ENCODE assay signal across 10 cellular contexts in genomic region chr3:182947892-182948291, GRCh38. TPM values are rescaled to one million over a fixed set of nuclear protein-coding genes. Genes with fewer than 3 reads are reported as not detected.
DNase-seq lines count a peak whose midpoint lies in the region; ATAC-seq and TF ChIP-seq lines count a peak whose summit lies in the region.
"Had no signal": no experiment of that assay in that cellular context is flagged by ENCODE, and none has a peak within 500 bp of the region (broad histone marks: within the 10 kb centered on the region; RNA-seq: fewer than 3 reads in every experiment).

No MANE protein-coding gene starts in this region.

- ATAC-seq in left lobe of liver, result peak; percentile 94
- no peak for ATAC-seq in HG03432 (IDR thresholded peaks at IDR 0.05; ENCODE audit: unreplicated experiment)
- ATAC-seq: left cardiac atrium had no signal

- H3K9ac ChIP-seq in smooth muscle cell (ENCODE audit: low read depth), result no peak overlapping the region

- no peak overlapping the region for H3K4me2 ChIP-seq in DOHH2 (ENCODE audit: low read length)
- no peak overlapping the region for H3K4me2 ChIP-seq in smooth muscle cell

- TF ChIP-seq CTCF in DOHH2 (IDR thresholded peaks at IDR 0.05; ENCODE audit: low read depth, low read length, poor library complexity, severe bottlenecking), result peak; percentile 26
- no peak for TF ChIP-seq CTCF in smooth muscle cell (IDR thresholded peaks at IDR 0.05; ENCODE audit: borderline replicate concordance, insufficient read depth, poor library complexity, severe bottlenecking)

- H3K79me2 ChIP-seq in DOHH2 (ENCODE audit: control insufficient read depth, low read length), result no peaks in the 10 kb centered on the region
- H3K79me2 ChIP-seq in smooth muscle cell (ENCODE audit: low read depth), result no peaks in the 10 kb centered on the region

- POLR2A ChIA-PET in HEK293T (lab: Yijun Ruan, JAX), result no interaction called here

- H3F3A ChIP-seq in DOHH2 (ENCODE audit: control insufficient read depth, insufficient read depth) (no peaks in the 10 kb centered on the region), smooth muscle cell (ENCODE audit: low read depth) (no peaks in the 10 kb centered on the region)

- no peaks in the 10 kb centered on the region for H3K27me3 ChIP-seq in DOHH2 (ENCODE audit: control insufficient read depth, low read length)
- H3K27me3 ChIP-seq in smooth muscle cell (ENCODE audit: low read depth), result no peaks in the 10 kb centered on the region

- H2AFZ ChIP-seq in smooth muscle cell (ENCODE audit: low read depth), result no peak overlapping the region

- H3K27ac ChIP-seq in DOHH2 (ENCODE audit: low read depth, low read length) (no peak overlapping the region), smooth muscle cell (ENCODE audit: low read depth) (no peak overlapping the region)

- H3K9me2 ChIP-seq in DOHH2 (replicated peaks; ENCODE audit: control insufficient read depth, low read length), result no peaks in the 10 kb centered on the region

- H3K36me3 ChIP-seq in DOHH2 (ENCODE audit: control insufficient read depth, low read length), result peaks cover 41% of the 10 kb centered on the region
- H3K36me3 ChIP-seq in smooth muscle cell (ENCODE audit: low read depth), result peaks cover 20% of the 10 kb centered on the region

- H4K20me1 ChIP-seq in DOHH2 (ENCODE audit: control insufficient read depth, insufficient read depth, low read depth, low read length) (no peaks in the 10 kb centered on the region), smooth muscle cell (ENCODE audit: low read depth) (no peaks in the 10 kb centered on the region)

- H3K4me1 ChIP-seq in DOHH2 (ENCODE audit: control insufficient read depth, low read length) (peaks cover 19% of the 10 kb centered on the region), smooth muscle cell (ENCODE audit: low read depth) (no peaks in the 10 kb centered on the region)

- H3K9me3 ChIP-seq in DOHH2 (ENCODE audit: control insufficient read depth, insufficient read depth, low read length) (no peaks in the 10 kb centered on the region), smooth muscle cell (replicated peaks; ENCODE audit: low read depth) (no peaks in the 10 kb centered on the region)

- DNase-seq in HEK293T (ENCODE audit: extremely low spot score), result peak; percentile 7
- peak; percentile 11 for DNase-seq in RPMI7951 (ENCODE audit: low read depth)
- no peak for DNase-seq in left lobe of liver (ENCODE audit: low spot score)
- DNase-seq in smooth muscle cell (lab: John Stamatoyannopoulos, UW; ENCODE audit: unreplicated experiment), result no peak
- DNase-seq in NOMO-1 treated with dmso at 0.1 percent for 144 hours (lab: John Stamatoyannopoulos, UW; ENCODE audit: unreplicated experiment), result no peak
- DNase-seq: activated CD4-positive, alpha-beta T cell treated with anti-CD3 and anti-CD28 coated beads, Interleukin-2, amount 50 U/mL, for 48 hours; left cardiac atrium; NCI-H226 had no signal

- CTCF ChIA-PET in HEK293T (lab: Yijun Ruan, JAX), result no interaction called here

- no peak overlapping the region for H3K4me3 ChIP-seq in DOHH2 (ENCODE audit: low read length)
- no peak overlapping the region for H3K4me3 ChIP-seq in smooth muscle cell

TF ChIP-seq in HEK293T, 16 proteins besides CTCF, POLR2A, EP300 and RAD21:
- TF ChIP-seq ZNF384 (IDR thresholded peaks at IDR 0.05), result no peak
- TF ChIP-seq L3MBTL2 (conservative IDR thresholded peaks at IDR 0.05), result no peak
- no peak for TF ChIP-seq FOXM1 (IDR thresholded peaks at IDR 0.05; ENCODE audit: borderline replicate concordance)
- TF ChIP-seq CTBP1 (IDR thresholded peaks at IDR 0.05; ENCODE audit: borderline replicate concordance), result no peak
- TF ChIP-seq ELF4 (IDR thresholded peaks at IDR 0.05), result no peak
- no peak for TF ChIP-seq LEF1 (IDR thresholded peaks at IDR 0.05; ENCODE audit: borderline replicate concordance)
- TF ChIP-seq, protein P1, sequence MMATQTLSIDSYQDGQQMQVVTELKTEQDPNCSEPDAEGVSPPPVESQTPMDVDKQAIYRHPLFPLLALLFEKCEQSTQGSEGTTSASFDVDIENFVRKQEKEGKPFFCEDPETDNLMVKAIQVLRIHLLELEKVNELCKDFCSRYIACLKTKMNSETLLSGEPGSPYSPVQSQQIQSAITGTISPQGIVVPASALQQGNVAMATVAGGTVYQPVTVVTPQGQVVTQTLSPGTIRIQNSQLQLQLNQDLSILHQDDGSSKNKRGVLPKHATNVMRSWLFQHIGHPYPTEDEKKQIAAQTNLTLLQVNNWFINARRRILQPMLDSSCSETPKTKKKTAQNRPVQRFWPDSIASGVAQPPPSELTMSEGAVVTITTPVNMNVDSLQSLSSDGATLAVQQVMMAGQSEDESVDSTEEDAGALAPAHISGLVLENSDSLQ (IDR thresholded peaks at IDR 0.05), result no peak
- TF ChIP-seq SP1 (IDR thresholded peaks at IDR 0.05), result no peak
- TF ChIP-seq FOXK2 (IDR thresholded peaks at IDR 0.05), result no peak
- no peak for TF ChIP-seq BHLHE40 (IDR thresholded peaks at IDR 0.05; ENCODE audit: borderline replicate concordance)
- no peak for TF ChIP-seq SUZ12 (IDR thresholded peaks at IDR 0.05)
- no peak for TF ChIP-seq ARNT (IDR thresholded peaks at IDR 0.05)
- no peak for TF ChIP-seq TARDBP (IDR thresholded peaks at IDR 0.05)
- TF ChIP-seq NFRKB (IDR thresholded peaks at IDR 0.05), result no peak
- TF ChIP-seq FOXA1 (IDR thresholded peaks at IDR 0.05), result no peak
- no peak for TF ChIP-seq HDGF (IDR thresholded peaks at IDR 0.05; ENCODE audit: borderline replicate concordance)

RNA-seq across cellular contexts. Expression of gene DCUN1D1, which starts 32.4 kb away (rescaled TPM):
- 33.1 and 36.8 TPM in 2 replicates for total RNA-seq in RPMI7951 (2014; rRNA removed; shearing (Covaris generic))
- total RNA-seq in left lobe of liver (29.9 TPM), smooth muscle cell (25.7 and 35.1 TPM in 2 replicates)
- polyA plus RNA-seq in smooth muscle cell, result 14.4 and 14.6 TPM in 2 replicates

Comparison
In these comparisons a context has a peak if more than half of its experiments do, and no peak if none do; other contexts are left out.
1. DNase-seq: peak in HEK293T (single experiment) and RPMI7951 (single experiment); none in left lobe of liver (single experiment), smooth muscle cell (single experiment) and NOMO-1 treated with dmso at 0.1 percent for 144 hours (single experiment).